In genomic region chr5:18546570-18546969, GRCh38 we compare ENCODE assay signal across 27 cellular contexts.
"Had no signal": no experiment of that assay in that cellular context is flagged by ENCODE, and none has a peak within 500 bp of the region (broad histone marks: within the 10 kb centered on the region; RNA-seq: fewer than 3 reads in every experiment).

No MANE protein-coding gene starts in this region.

- H3K9me3 Mint-ChIP-seq: activated CD4-positive, alpha-beta memory T cell treated with anti-CD3 and anti-CD28 coated beads for 36 hours; activated T-helper 17 cell treated with anti-CD3 and anti-CD28 coated beads, Interleukin-2, amount 50 U/mL, for 72 hours had no signal

- ATAC-seq: activated T-cell treated with anti-CD3 and anti-CD28 coated beads, Interleukin-2, amount 50 U/mL, for 4 hours; activated T-helper 17 cell treated with anti-CD3 and anti-CD28 coated beads, Interleukin-2, amount 50 U/mL, for 72 hours; K562; Panc1; Right ventricle myocardium inferior had no signal

- H3K27me3 Mint-ChIP-seq: activated B cell treated with CpG ODN at 0.5 μM for 24 hours; activated CD4-positive, alpha-beta memory T cell treated with anti-CD3 and anti-CD28 coated beads for 36 hours; activated CD4-positive, alpha-beta T cell treated with anti-CD3 and anti-CD28 coated beads, Interleukin-2, amount 10 ng/mL, durations not matched to agents 7 days and 5 days; activated naive CD8-positive, alpha-beta T cell; activated T-helper 17 cell treated with anti-CD3 and anti-CD28 coated beads, Interleukin-2, amount 50 U/mL, for 72 hours; brain; central memory CD8-positive, alpha-beta T cell had no signal

- DNase-seq: activated B cell treated with CpG ODN at 0.5 μM for 24 hours; activated CD4-positive, alpha-beta memory T cell treated with anti-CD3 and anti-CD28 coated beads for 36 hours; activated CD4-positive, alpha-beta T cell treated with anti-CD3 and anti-CD28 coated beads, Interleukin-2, amount 10 ng/mL, durations not matched to agents 7 days and 5 days; activated CD8-positive, alpha-beta memory T cell treated with anti-CD3 and anti-CD28 coated beads for 24 hours; activated gamma-delta T cell; activated naive CD4-positive, alpha-beta T cell treated with anti-CD3 and anti-CD28 coated beads for 36 hours; activated T-cell treated with anti-CD3 and anti-CD28 coated beads, Interleukin-2, amount 50 U/mL, for 4 hours; amygdala; Karpas-422; NCI-H1105 treated with DMSO at 0.1 percent for 48 hours; NCI-H1436 treated with DMSO at 0.1 percent for 48 hours; NCI-H187 treated with DMSO at 0.1 percent for 48 hours; NCI-H2081 treated with DMSO at 0.1 percent for 48 hours; NCI-H2171 treated with DMSO at 0.1 percent for 48 hours; NCI-H345; NCI-H524; NCI-H748 treated with DMSO at 0.1 percent for 48 hours; OCI-M1; RPMI8226 had no signal

- H3K36me3 Mint-ChIP-seq: activated CD4-positive, alpha-beta memory T cell treated with anti-CD3 and anti-CD28 coated beads for 36 hours; activated naive CD8-positive, alpha-beta T cell; brain had no signal

- H3K4me1 Mint-ChIP-seq: activated B cell treated with CpG ODN at 0.5 μM for 24 hours; activated CD4-positive, alpha-beta T cell treated with anti-CD3 and anti-CD28 coated beads, Interleukin-2, amount 10 ng/mL, durations not matched to agents 7 days and 5 days; activated T-helper 17 cell treated with anti-CD3 and anti-CD28 coated beads, Interleukin-2, amount 50 U/mL, for 72 hours; brain; central memory CD8-positive, alpha-beta T cell had no signal

- H3K4me3 Mint-ChIP-seq: activated B cell treated with CpG ODN at 0.5 μM for 24 hours; activated CD4-positive, alpha-beta memory T cell treated with anti-CD3 and anti-CD28 coated beads for 36 hours; activated CD4-positive, alpha-beta T cell treated with anti-CD3 and anti-CD28 coated beads, Interleukin-2, amount 10 ng/mL, durations not matched to agents 7 days and 5 days; activated naive CD4-positive, alpha-beta T cell treated with anti-CD3 and anti-CD28 coated beads for 36 hours; activated naive CD8-positive, alpha-beta T cell; activated T-cell treated with anti-CD3 and anti-CD28 coated beads, Interleukin-2, amount 50 U/mL, for 4 hours; activated T-helper 17 cell treated with anti-CD3 and anti-CD28 coated beads, Interleukin-2, amount 50 U/mL, for 72 hours; brain; central memory CD8-positive, alpha-beta T cell; T-helper 1 cell treated with Interleukin-12 subunit alpha and Interleukin-12 subunit beta and Interleukin-4 antibody, amounts not matched to agents 30 μg/mL and 1 μg/mL, for 36 hours had no signal

- H3K27ac Mint-ChIP-seq: activated B cell treated with CpG ODN at 0.5 μM for 24 hours; activated CD4-positive, alpha-beta memory T cell treated with anti-CD3 and anti-CD28 coated beads for 36 hours; activated CD4-positive, alpha-beta T cell treated with anti-CD3 and anti-CD28 coated beads, Interleukin-2, amount 10 ng/mL, durations not matched to agents 7 days and 5 days; activated naive CD4-positive, alpha-beta T cell treated with anti-CD3 and anti-CD28 coated beads for 36 hours; activated naive CD8-positive, alpha-beta T cell; activated T-helper 17 cell treated with anti-CD3 and anti-CD28 coated beads, Interleukin-2, amount 50 U/mL, for 72 hours; brain; T-helper 1 cell treated with Interleukin-12 subunit alpha and Interleukin-12 subunit beta and Interleukin-4 antibody, amounts not matched to agents 30 μg/mL and 1 μg/mL, for 36 hours had no signal
